ENCODE assay signal across 20 cellular contexts in genomic region chr1:156098782-156099181, GRCh38. TPM values are rescaled to one million over a fixed set of nuclear protein-coding genes. Genes with fewer than 3 reads are reported as not detected.
DNase-seq lines count a peak whose midpoint lies in the region; ATAC-seq and TF ChIP-seq lines count a peak whose summit lies in the region.
"Had no signal": no experiment of that assay in that cellular context is flagged by ENCODE, and none has a peak within 500 bp of the region (broad histone marks: within the 10 kb centered on the region; RNA-seq: fewer than 3 reads in every experiment).

No MANE protein-coding gene starts in this region.

- H3K4me3 Mint-ChIP-seq in endothelial cell (ENCODE audit: unreplicated experiment) (no peak overlapping the region), type B pancreatic cell (no peak overlapping the region)
- H3K4me3 Mint-ChIP-seq: neural crest cell had no signal

- H3K4me1 ChIP-seq in right cardiac atrium (ENCODE audit: control insufficient read depth, insufficient read depth, low read length) = peaks cover 26% of the 10 kb centered on the region

- peak in 2 of 3 donors; percentile 27 to 50 for DNase-seq in right cardiac atrium
- no peak for DNase-seq in Right ventricle myocardium inferior (ENCODE audit: missing footprints)
- peak; percentile 76 for DNase-seq in NCI-H146 (lab: John Stamatoyannopoulos, UW)
- no peak for DNase-seq in endothelial cell (ENCODE audit: low spot score)
- no peak for DNase-seq in type B pancreatic cell (ENCODE audit: extremely low spot score, unreplicated experiment)
- DNase-seq in NCI-H2196 treated with DMSO at 0.1 percent for 48 hours (lab: John Stamatoyannopoulos, UW; ENCODE audit: unreplicated experiment) = no peak
- no peak for DNase-seq in MG63
- DNase-seq: activated gamma-delta T cell treated with Interleukin-2 at 50 U/mL for 16 hours, AML-193, brain microvascular endothelial cell, dorsolateral prefrontal cortex, islet precursor cell, mammary epithelial cell, NCI-H2081 treated with DMSO at 0.1 percent for 48 hours, NCI-H524 treated with DMSO at 0.1 percent for 48 hours, retina had no signal

- 82% methylated on average over 2 of the region's 2 CpGs for WGBS in right cardiac atrium

- H3K4me3 ChIP-seq in right cardiac atrium (ENCODE audit: low read length) (no peak overlapping the region), MG63 (no peak overlapping the region)
- H3K4me3 ChIP-seq: dorsolateral prefrontal cortex had no signal

- H3K9me3 ChIP-seq in right cardiac atrium (ENCODE audit: control insufficient read depth, low read length) = no peaks in the 10 kb centered on the region
- no peaks in the 10 kb centered on the region for H3K9me3 ChIP-seq in MG63

- H3K27ac ChIP-seq in right cardiac atrium (ENCODE audit: low read length) = no peak overlapping the region
- H3K27ac ChIP-seq: brain microvascular endothelial cell had no signal

- H3K9me3 Mint-ChIP-seq in endothelial cell (ENCODE audit: unreplicated experiment) = no peaks in the 10 kb centered on the region
- no peaks in the 10 kb centered on the region for H3K9me3 Mint-ChIP-seq in type B pancreatic cell
- H3K9me3 Mint-ChIP-seq: neural crest cell had no signal

- peaks cover 16% of the 10 kb centered on the region for H3K27me3 Mint-ChIP-seq in endothelial cell (ENCODE audit: unreplicated experiment)
- no peaks in the 10 kb centered on the region for H3K27me3 Mint-ChIP-seq in type B pancreatic cell

- H3K4me1 Mint-ChIP-seq in endothelial cell (ENCODE audit: unreplicated experiment) (peaks cover 56% of the 10 kb centered on the region), type B pancreatic cell (ENCODE audit: unreplicated experiment) (peaks cover 52% of the 10 kb centered on the region)

- H3K36me3 Mint-ChIP-seq in endothelial cell (ENCODE audit: low read depth, unreplicated experiment) (peaks cover 41% of the 10 kb centered on the region), type B pancreatic cell (peaks cover 14% of the 10 kb centered on the region)

- H3K36me3 ChIP-seq in MG63 = no peaks in the 10 kb centered on the region; the same call in 1 of the 2 replicates
- H3K36me3 ChIP-seq: brain microvascular endothelial cell had no signal

- TF ChIP-seq CTCF in endothelial cell (IDR thresholded peaks at IDR 0.05; ENCODE audit: unreplicated experiment) = no peak
- TF ChIP-seq CTCF in type B pancreatic cell (conservative IDR thresholded peaks at IDR 0.05) = no peak

- H3K27ac Mint-ChIP-seq in endothelial cell (ENCODE audit: unreplicated experiment) = peak overlapping the region; percentile 50
- H3K27ac Mint-ChIP-seq in type B pancreatic cell = peak overlapping the region; percentile 68

- ATAC-seq in right cardiac atrium = no peak
- ATAC-seq in Right ventricle myocardium inferior = no peak
- no peak for ATAC-seq in GM18498 (IDR thresholded peaks at IDR 0.05; ENCODE audit: unreplicated experiment)
- ATAC-seq: HCT116 had no signal

- intact Hi-C loops in right cardiac atrium (cut with DNase I) (loop anchor here in 2 of 4 donors (5.0 to 10.0 kb wide), 2 partner anchors 34 to 126 kb away; no protein-coding TSS in a partner anchor), Right ventricle myocardium inferior (cut with DNase I) (no loop called here)

- H3K27me3 ChIP-seq in right cardiac atrium (ENCODE audit: control insufficient read depth, insufficient read depth) = no peaks in the 10 kb centered on the region
- H3K27me3 ChIP-seq in MG63 = no peaks in the 10 kb centered on the region
- H3K27me3 ChIP-seq: brain microvascular endothelial cell, dorsolateral prefrontal cortex had no signal

RNA-seq across cellular contexts. Expression of gene LMNA, which starts 15.7 kb away (rescaled TPM):
- total RNA-seq in right cardiac atrium (100 to 1,000 TPM; 238 to 451 (median 281) TPM), Right ventricle myocardium inferior (288 TPM), endothelial cell (ENCODE audit: unreplicated experiment) (35.8 TPM), type B pancreatic cell (ENCODE audit: low replicate concordance) (141 and 400 TPM in 2 replicates)
- 247 TPM for polyA plus RNA-seq in right cardiac atrium
- total RNA-seq in MG63 (2014; rRNA removed; shearing (Covaris generic); ENCODE audit: low replicate concordance) = 1,337 and 1,568 TPM in 2 replicates

RNA-seq across cellular contexts. Expression of gene MEX3A, which starts 16.5 kb away (rescaled TPM):
- under 1 TPM; 0.17 to 0.33 (median 0.19) TPM for total RNA-seq in right cardiac atrium
- polyA plus RNA-seq in right cardiac atrium = 0.25 TPM
- total RNA-seq in Right ventricle myocardium inferior = 0.24 TPM
- total RNA-seq in endothelial cell (ENCODE audit: unreplicated experiment) = 63.9 TPM
- total RNA-seq in type B pancreatic cell (ENCODE audit: low replicate concordance) = 31.0 and 61.9 TPM in 2 replicates
- total RNA-seq in MG63 (2014; rRNA removed; shearing (Covaris generic); ENCODE audit: low replicate concordance) = 2.3 and 2.7 TPM in 2 replicates

RNA-seq across cellular contexts. Expression of gene RAB25, which starts 37.8 kb away (rescaled TPM):
- total RNA-seq in right cardiac atrium (not detected), Right ventricle myocardium inferior (not detected), endothelial cell (ENCODE audit: unreplicated experiment) (1.6 TPM), type B pancreatic cell (ENCODE audit: low replicate concordance) (97.9 and 294 TPM in 2 replicates)
- 0.07 TPM for polyA plus RNA-seq in right cardiac atrium
- not detected in 2 replicates for total RNA-seq in MG63 (2014; rRNA removed; shearing (Covaris generic); ENCODE audit: low replicate concordance)
- total RNA-seq: neural crest cell, temporal lobe had no signal

RNA-seq across cellular contexts. Expression of gene LAMTOR2, which starts 44.2 kb away (rescaled TPM):
- total RNA-seq in right cardiac atrium = 10 to 100 TPM; 43.8 to 55.2 (median 51.5) TPM
- polyA plus RNA-seq in right cardiac atrium = 100 TPM
- total RNA-seq in Right ventricle myocardium inferior = 63.8 TPM
- total RNA-seq in endothelial cell (ENCODE audit: unreplicated experiment) = 82.4 TPM
- total RNA-seq in type B pancreatic cell (ENCODE audit: low replicate concordance) = 55.6 and 60.9 TPM in 2 replicates
- 5.8 and 16.9 TPM in 2 replicates for total RNA-seq in MG63 (2014; rRNA removed; shearing (Covaris generic); ENCODE audit: low replicate concordance)

RNA-seq across cellular contexts. Expression of gene UBQLN4, which starts 45.2 kb away (rescaled TPM):
- total RNA-seq in right cardiac atrium = 10 to 100 TPM; 23.9 to 28.7 (median 27.0) TPM
- polyA plus RNA-seq in right cardiac atrium = 13.7 TPM
- total RNA-seq in Right ventricle myocardium inferior = 33.5 TPM
- 47.6 TPM for total RNA-seq in endothelial cell (ENCODE audit: unreplicated experiment)
- total RNA-seq in type B pancreatic cell (ENCODE audit: low replicate concordance) = 40.3 and 54.5 TPM in 2 replicates
- total RNA-seq in MG63 (2014; rRNA removed; shearing (Covaris generic); ENCODE audit: low replicate concordance) = 29.3 and 40.3 TPM in 2 replicates

Comparison
In these comparisons a context has a peak if more than half of its experiments do, and no peak if none do; other contexts are left out.
1. DNase-seq: peak in right cardiac atrium (2 of 3) and NCI-H146 (single experiment); none in Right ventricle myocardium inferior (single experiment), endothelial cell (single experiment), type B pancreatic cell (single experiment), NCI-H2196 treated with DMSO at 0.1 percent for 48 hours (single experiment) and MG63 (single experiment).
2. RNA of gene RAB25, which starts 37.8 kb away (total RNA-seq): 97.9 to 294 TPM in type B pancreatic cell; 1.6 TPM in endothelial cell (single experiment), not detected in right cardiac atrium, not detected in Right ventricle myocardium inferior (single experiment) and not detected in MG63; every median in the first group is over 10 times any median in the second.